In genomic region chr17:7108981-7109380, GRCh38 we compare ENCODE assay signal across 23 cellular contexts. TPM values are rescaled to one million over a fixed set of nuclear protein-coding genes. Genes with fewer than 3 reads are reported as not detected.
DNase-seq lines count a peak whose midpoint lies in the region; ATAC-seq and TF ChIP-seq lines count a peak whose summit lies in the region.
"Had no signal": no experiment of that assay in that cellular context is flagged by ENCODE, and none has a peak within 500 bp of the region (broad histone marks: within the 10 kb centered on the region; RNA-seq: fewer than 3 reads in every experiment).

No MANE protein-coding gene starts in this region.

- DNase-seq in activated effector memory CD4-positive, alpha-beta T cell treated with anti-CD3 and anti-CD28 coated beads, Interleukin-2, amount 50 U/mL, for 16 hours, result peak; percentile 39
- DNase-seq in activated effector memory CD4-positive, alpha-beta T cell treated with Interleukin-2 at 50 U/mL for 16 hours, result no peak
- DNase-seq in islet precursor cell (peak; percentile 47), osteoblast (ENCODE audit: insufficient read length, low spot score, missing footprints) (peak; percentile 50), heart left ventricle (no peak)
- no peak for DNase-seq in activated CD4-positive, alpha-beta T cell treated with anti-CD3 and anti-CD28 coated beads for 1 hour
- DNase-seq: Caco-2; CD4-positive, CD25-positive, alpha-beta regulatory T cell; CD8-positive, alpha-beta T cell; DMS153; DMS79; EL; GDM1; GM23248; H7; HCEC 1CT had no signal

- no peaks in the 10 kb centered on the region for H4K20me1 ChIP-seq in osteoblast (ENCODE audit: insufficient read depth, low read length)
- H4K20me1 ChIP-seq: BLaER1 had no signal

- TF ChIP-seq POLR2A in heart left ventricle (IDR thresholded peaks at IDR 0.05) (no peak), GM18505 (IDR thresholded peaks at IDR 0.05; ENCODE audit: borderline replicate concordance, extremely low read depth, insufficient read depth, insufficient read length) (no peak)

- no peak overlapping the region for H2AFZ ChIP-seq in osteoblast (ENCODE audit: low read length)
- H2AFZ ChIP-seq: GM23248 had no signal

- no peaks in the 10 kb centered on the region for H3K9me3 ChIP-seq in osteoblast (ENCODE audit: low read depth, low read length)
- no peaks in the 10 kb centered on the region for H3K9me3 ChIP-seq in heart left ventricle
- H3K9me3 ChIP-seq: Caco-2 had no signal

- 79 to 87% (median 80%) methylated on average over 8 to 9 of the region's 9 CpGs for WGBS in heart left ventricle, 4 donors

- no peaks in the 10 kb centered on the region for H3K79me2 ChIP-seq in osteoblast (ENCODE audit: insufficient read depth, low read length)

- H3K27ac ChIP-seq in osteoblast (ENCODE audit: low read depth, low read length), result no peak overlapping the region
- no peak overlapping the region for H3K27ac ChIP-seq in heart left ventricle
- H3K27ac ChIP-seq: 22Rv1, BLaER1, C4-2B, GM23248 had no signal

- TF ChIP-seq CTCF in osteoblast (IDR thresholded peaks at IDR 0.05; ENCODE audit: extremely low read depth, low read depth, low read length) (no peak), heart left ventricle (IDR thresholded peaks at IDR 0.05) (no peak)

- H3K4me1 ChIP-seq in osteoblast (ENCODE audit: insufficient read depth, low read length), result no peaks in the 10 kb centered on the region
- no peaks in the 10 kb centered on the region for H3K4me1 ChIP-seq in heart left ventricle

- H3K4me3 ChIP-seq in osteoblast (ENCODE audit: insufficient read depth, low read length) (no peak overlapping the region), heart left ventricle (no peak overlapping the region)
- H3K4me3 ChIP-seq: BLaER1, GM23248 had no signal

- intact Hi-C loops in heart left ventricle (cut with DNase I), result no loop called here

- no peak overlapping the region for H3K4me2 ChIP-seq in osteoblast (ENCODE audit: insufficient read depth, low read length)
- H3K4me2 ChIP-seq: BLaER1 had no signal

- no peak for ATAC-seq in heart left ventricle
- ATAC-seq in GM18505 (IDR thresholded peaks at IDR 0.05; ENCODE audit: unreplicated experiment), result no peak
- ATAC-seq: CD8-positive, alpha-beta T cell had no signal

- H3K36me3 ChIP-seq in osteoblast (ENCODE audit: insufficient read depth, low read length) (no peaks in the 10 kb centered on the region), heart left ventricle (no peaks in the 10 kb centered on the region)
- H3K36me3 ChIP-seq: BLaER1 had no signal

- H3K27me3 ChIP-seq in osteoblast (ENCODE audit: insufficient read depth, low read length) (no peaks in the 10 kb centered on the region), heart left ventricle (peaks cover 0 to 49% (median 0%) of the 10 kb centered on the region in 9 donors)
- H3K27me3 ChIP-seq: BLaER1 had no signal

RNA-seq across cellular contexts. Expression of gene ASGR2, which starts 5.6 kb away (rescaled TPM):
- total RNA-seq in osteoblast, result under 0.01 TPM in 1 of 2 replicates, not detected in the other
- total RNA-seq in heart left ventricle, result 1 to 10 TPM in 1 of 9 donors, under 1 TPM in 2, not detected in 6; 0.29 to 2.1 (median 0.39) TPM
- polyA plus RNA-seq in heart left ventricle, result under 1 TPM in 1 of 2 donors, not detected in 1; 0.28 TPM
- total RNA-seq: B cell; CD4-positive, CD25-positive, alpha-beta regulatory T cell; CD8-positive, alpha-beta T cell; GM23248; H1; H7 had no signal
- polyA plus RNA-seq: AG04450; CD4-positive, CD25-positive, alpha-beta regulatory T cell; GM23248 had no signal

RNA-seq across cellular contexts. Expression of gene CLEC10A, which starts 28.9 kb away (rescaled TPM):
- not detected in 2 replicates for total RNA-seq in osteoblast
- total RNA-seq in heart left ventricle, result 10 to 100 TPM in 2 of 9 donors, 1 to 10 TPM in 7; 1.5 to 30.1 (median 3.5) TPM
- polyA plus RNA-seq in heart left ventricle, result 1 to 10 TPM; 1.8 to 2.7 TPM
- total RNA-seq: B cell; Caco-2; CD4-positive, CD25-positive, alpha-beta regulatory T cell; CD8-positive, alpha-beta T cell; GM23248; H1; H7 had no signal
- polyA plus RNA-seq: AG04450; CD4-positive, CD25-positive, alpha-beta regulatory T cell; GM23248; H1 had no signal

Comparison
In these comparisons a context has a peak if more than half of its experiments do, and no peak if none do; other contexts are left out.
1. DNase-seq: peak in activated effector memory CD4-positive, alpha-beta T cell treated with anti-CD3 and anti-CD28 coated beads, Interleukin-2, amount 50 U/mL, for 16 hours (single experiment), islet precursor cell (single experiment) and osteoblast (single experiment); none in activated effector memory CD4-positive, alpha-beta T cell treated with Interleukin-2 at 50 U/mL for 16 hours (single experiment), heart left ventricle (0 of 5) and activated CD4-positive, alpha-beta T cell treated with anti-CD3 and anti-CD28 coated beads for 1 hour (single experiment).